In genomic region chr1:45303582-45304310, GRCh38 we compare ENCODE assay signal across 8 cellular contexts. TPM values are rescaled to one million over a fixed set of nuclear protein-coding genes. Genes with fewer than 3 reads are reported as not detected.
A peak's percentile ranks its signal among the peaks of the same experiment; 100 is the strongest.
DNase-seq lines count a peak whose midpoint lies in the region; ATAC-seq and TF ChIP-seq lines count a peak whose summit lies in the region.

No MANE protein-coding gene starts in this region.

- TF ChIP-seq CTCF in WI38 (IDR thresholded peaks at IDR 0.05; ENCODE audit: low read depth, low read length) = peak; percentile 51
- TF ChIP-seq CTCF in cardiac fibroblast (IDR thresholded peaks at IDR 0.05; ENCODE audit: low read depth, low read length) = peak; percentile 67

- peaks cover 17 to 28% of the 10 kb centered on the region in 2 donors for H3K4me1 Mint-ChIP-seq in immature natural killer cell

- H3K9me3 Mint-ChIP-seq in immature natural killer cell = no peaks in the 10 kb centered on the region

- peak overlapping the region; percentile 70 for H3K4me3 ChIP-seq in WI38 (ENCODE audit: low read depth, low read length)
- peak overlapping the region; percentile 71 to 74 for H3K4me3 ChIP-seq in cardiac fibroblast (replicated peaks in 1 of 2; ENCODE audit: low read depth in 2 of 2, low read length in 2 of 2)

- H3K27ac Mint-ChIP-seq in immature natural killer cell = peak overlapping the region; percentile 92 to 98 (median 96)

- H3K27me3 Mint-ChIP-seq in immature natural killer cell (ENCODE audit: low read depth in 3 of 3) = peaks cover 0 to 2% (median 0%) of the 10 kb centered on the region in 3 donors

- peak; percentile 97 for DNase-seq in AG08396 (ENCODE audit: low spot score)
- DNase-seq in NCI-H2196 treated with DMSO at 0.1 percent for 48 hours (lab: John Stamatoyannopoulos, UW; ENCODE audit: unreplicated experiment) = peak; percentile 95
- peak; percentile 99 for DNase-seq in cardiac fibroblast (ENCODE audit: low read depth in 2 of 2)
- peak; percentile 89 to 93 (median 93) for DNase-seq in immature natural killer cell
- peak; percentile 96 for DNase-seq in smooth muscle cell of the brain vasculature (ENCODE audit: low read depth, low spot score)

- no peaks in the 10 kb centered on the region for H3K36me3 Mint-ChIP-seq in immature natural killer cell

- ATAC-seq in GM18873 (IDR thresholded peaks at IDR 0.05; ENCODE audit: low FRiP score, unreplicated experiment) (peak; percentile 55), HG03139 (IDR thresholded peaks at IDR 0.05; ENCODE audit: unreplicated experiment) (peak; percentile 62)

- H3K4me3 Mint-ChIP-seq in immature natural killer cell = peak overlapping the region; percentile 89 to 92 (median 91)

RNA-seq across cellular contexts. Expression of gene HPDL, which starts 22.9 kb away (rescaled TPM):
- polyA plus RNA-seq in immature natural killer cell = 1 to 10 TPM in 2 of 3 donors, under 1 TPM in 1; 0.90 to 2.2 (median 1.1) TPM

RNA-seq across cellular contexts. Expression of gene TOE1, which starts 36.2 kb away (rescaled TPM):
- polyA plus RNA-seq in immature natural killer cell = 10 to 100 TPM in 2 of 3 donors, 1 to 10 TPM in 1; 9.4 to 13.3 (median 10.4) TPM

RNA-seq across cellular contexts. Expression of gene MUTYH, which starts 36.5 kb away (rescaled TPM):
- 10 to 100 TPM in 2 of 3 donors, 1 to 10 TPM in 1; 9.5 to 13.9 (median 11.3) TPM for polyA plus RNA-seq in immature natural killer cell

Comparison
In these comparisons a context has a peak if more than half of its experiments do, and no peak if none do; other contexts are left out.
1. Peak in every context shown above with its lines: DNase-seq, ATAC-seq and H3K4me3 ChIP-seq.